21 cellular contexts compared by ENCODE assay signal in genomic region chr15:28931828-28932227, GRCh38. TPM values are rescaled to one million over a fixed set of nuclear protein-coding genes. Genes with fewer than 3 reads are reported as not detected.
DNase-seq lines count a peak whose midpoint lies in the region; ATAC-seq and TF ChIP-seq lines count a peak whose summit lies in the region.
"Had no signal": no experiment of that assay in that cellular context is flagged by ENCODE, and none has a peak within 500 bp of the region (broad histone marks: within the 10 kb centered on the region; RNA-seq: fewer than 3 reads in every experiment).

No MANE protein-coding gene starts in this region.

- H3K4me3 ChIP-seq in neuronal stem cell (ENCODE audit: low read length in 2 of 2) (no peak overlapping the region), right lobe of liver (no peak overlapping the region)
- H3K4me3 ChIP-seq: GM12878, GM23248 had no signal

- H3K4me1 ChIP-seq in neuronal stem cell (ENCODE audit: control insufficient read depth in 2 of 2, insufficient read depth in 1 of 2, low read depth in 1 of 2, low read length in 2 of 2) = no peaks in the 10 kb centered on the region
- no peaks in the 10 kb centered on the region for H3K4me1 ChIP-seq in right lobe of liver
- H3K4me1 ChIP-seq: Caco-2 had no signal

- TF ChIP-seq POLR2A in right lobe of liver (IDR thresholded peaks at IDR 0.05) = no peak

- H2BK15ac ChIP-seq in neuronal stem cell (ENCODE audit: low read length) = no peak overlapping the region

- no peak overlapping the region for H2BK5ac ChIP-seq in neuronal stem cell (ENCODE audit: low read length)

- no peak overlapping the region for H3K4me2 ChIP-seq in neuronal stem cell (ENCODE audit: insufficient read depth, low read length, poor library complexity, severe bottlenecking)

- H3K27me3 ChIP-seq in neuronal stem cell (ENCODE audit: control insufficient read depth in 3 of 3, insufficient read depth in 3 of 3, low read depth in 1 of 3, low read length in 3 of 3) (no peaks in the 10 kb centered on the region), right lobe of liver (no peaks in the 10 kb centered on the region)

- H3K4me1 Mint-ChIP-seq in activated naive CD8-positive, alpha-beta T cell treated with anti-CD3 and anti-CD28 coated beads, Interleukin-2, amount 10 ng/mL, durations not matched to agents 7 days and 5 days = peaks cover 35% of the 10 kb centered on the region
- no peaks in the 10 kb centered on the region for H3K4me1 Mint-ChIP-seq in progenitor cell of endocrine pancreas (ENCODE audit: low read depth)
- H3K4me1 Mint-ChIP-seq: IgD-negative memory B cell had no signal

- intact Hi-C loops in cardiac septum (cut with DNase I) (no loop called here), left ventricle myocardium superior (cut with micrococcal nuclease) (no loop called here), right lobe of liver (cut with DNase I) (no loop called here)

- no peak overlapping the region for H2BK12ac ChIP-seq in neuronal stem cell (ENCODE audit: low read length)

- no peak overlapping the region for H3K9ac ChIP-seq in neuronal stem cell (ENCODE audit: low read depth, low read length, poor library complexity)
- H3K9ac ChIP-seq: GM23248 had no signal

- H3K27ac ChIP-seq in neuronal stem cell (replicated peaks; ENCODE audit: low read length) (no peak overlapping the region), right lobe of liver (no peak overlapping the region)
- H3K27ac ChIP-seq: GM23248 had no signal

- no peaks in the 10 kb centered on the region for H3K27me3 Mint-ChIP-seq in activated naive CD8-positive, alpha-beta T cell treated with anti-CD3 and anti-CD28 coated beads, Interleukin-2, amount 10 ng/mL, durations not matched to agents 7 days and 5 days
- no peaks in the 10 kb centered on the region for H3K27me3 Mint-ChIP-seq in progenitor cell of endocrine pancreas

- peak overlapping the region; percentile 40 for H3K27ac Mint-ChIP-seq in activated naive CD8-positive, alpha-beta T cell treated with anti-CD3 and anti-CD28 coated beads, Interleukin-2, amount 10 ng/mL, durations not matched to agents 7 days and 5 days
- no peak overlapping the region for H3K27ac Mint-ChIP-seq in progenitor cell of endocrine pancreas
- H3K27ac Mint-ChIP-seq: CD4-positive, CD25-positive, alpha-beta regulatory T cell; HFFc6; IgD-negative memory B cell had no signal

- ATAC-seq in left ventricle myocardium superior = no peak
- ATAC-seq in activated naive CD8-positive, alpha-beta T cell treated with anti-CD3 and anti-CD28 coated beads, Interleukin-2, amount 10 ng/mL, durations not matched to agents 7 days and 5 days (ENCODE audit: low read depth) = no peak
- ATAC-seq in right lobe of liver = no peak
- ATAC-seq: GM12878, Right ventricle myocardium inferior had no signal

- DNase-seq in cardiac septum (ENCODE audit: low spot score) = peak; percentile 58
- DNase-seq in left ventricle myocardium superior = no peak
- no peak for DNase-seq in activated naive CD8-positive, alpha-beta T cell treated with anti-CD3 and anti-CD28 coated beads, Interleukin-2, amount 10 ng/mL, durations not matched to agents 7 days and 5 days
- DNase-seq in neuronal stem cell (ENCODE audit: low spot score) = no peak
- no peak for DNase-seq in progenitor cell of endocrine pancreas (ENCODE audit: low spot score, unreplicated experiment)
- DNase-seq in superior temporal gyrus (ENCODE audit: extremely low spot score) = no peak
- no peak for DNase-seq in right lobe of liver
- DNase-seq: Caco-2; CD4-positive, CD25-positive, alpha-beta regulatory T cell; DND-41; GM23248; H9; HFFc6; NCI-H1417; NCI-H1694 treated with DMSO at 0.1 percent for 48 hours; NCI-H446; NCI-H526; OCI-M1 had no signal

- peaks cover 6% of the 10 kb centered on the region for H3K79me1 ChIP-seq in neuronal stem cell (ENCODE audit: low read depth, low read length)

- H3K4ac ChIP-seq in neuronal stem cell (ENCODE audit: low read length) = no peak overlapping the region

- no CpG with 5 or more reads among the region's 4 CpGs for WGBS in neuronal stem cell (ENCODE audit: extremely low coverage in 2 of 2, insufficient read length in 2 of 2, insufficient replicate concordance in 1 of 2), 2 donors
- WGBS in right lobe of liver (ENCODE audit: insufficient coverage, low coverage, low lambda C conversion rate, missing lambda C conversion rate) = 58% methylated on average over 4 of the region's 4 CpGs

- H3K36me3 ChIP-seq in neuronal stem cell (replicated peaks in 1 of 2; ENCODE audit: control insufficient read depth in 2 of 2, insufficient read depth in 2 of 2, low read length in 2 of 2) = peaks cover under 1 to 44% of the 10 kb centered on the region in 2 donors
- H3K36me3 ChIP-seq in right lobe of liver = no peaks in the 10 kb centered on the region

- H3K18ac ChIP-seq in neuronal stem cell (ENCODE audit: low read length) = peak overlapping the region; percentile 30

- H2BK120ac ChIP-seq in neuronal stem cell (ENCODE audit: low read depth, low read length) = no peak overlapping the region

- H2AFZ ChIP-seq in neuronal stem cell (ENCODE audit: low read length) = no peak overlapping the region
- H2AFZ ChIP-seq: GM23248 had no signal

- H3K23ac ChIP-seq in neuronal stem cell (ENCODE audit: low read depth, low read length, poor library complexity) = no peak overlapping the region

- H2AK5ac ChIP-seq in neuronal stem cell (ENCODE audit: low read depth, low read length) = peak overlapping the region; percentile 47

- no peak overlapping the region for H4K8ac ChIP-seq in neuronal stem cell (ENCODE audit: low read depth, low read length)

- H4K91ac ChIP-seq in neuronal stem cell (ENCODE audit: low read depth, low read length, poor library complexity) = no peak overlapping the region

- H3K9me3 Mint-ChIP-seq in activated naive CD8-positive, alpha-beta T cell treated with anti-CD3 and anti-CD28 coated beads, Interleukin-2, amount 10 ng/mL, durations not matched to agents 7 days and 5 days = no peaks in the 10 kb centered on the region
- H3K9me3 Mint-ChIP-seq in progenitor cell of endocrine pancreas (ENCODE audit: low read depth) = no peaks in the 10 kb centered on the region
- H3K9me3 Mint-ChIP-seq: HFFc6 had no signal

- POLR2A ChIA-PET in activated naive CD8-positive, alpha-beta T cell treated with anti-CD3 and anti-CD28 coated beads, Interleukin-2, amount 10 ng/mL, durations not matched to agents 7 days and 5 days (lab: Charles Lee) = no interaction called here

- H3K9me3 ChIP-seq in neuronal stem cell (replicated peaks in 1 of 2; ENCODE audit: control insufficient read depth in 2 of 2, insufficient read depth in 1 of 2, low read depth in 1 of 2, low read length in 2 of 2) = peaks cover 5 to 17% of the 10 kb centered on the region in 2 donors
- H3K9me3 ChIP-seq in right lobe of liver = no peaks in the 10 kb centered on the region
- H3K9me3 ChIP-seq: Caco-2 had no signal

- H3K36me3 Mint-ChIP-seq in activated naive CD8-positive, alpha-beta T cell treated with anti-CD3 and anti-CD28 coated beads, Interleukin-2, amount 10 ng/mL, durations not matched to agents 7 days and 5 days = peaks cover 28% of the 10 kb centered on the region
- H3K36me3 Mint-ChIP-seq in progenitor cell of endocrine pancreas (ENCODE audit: insufficient read depth) = peaks cover 3% of the 10 kb centered on the region
- H3K36me3 Mint-ChIP-seq: IgD-negative memory B cell had no signal

- peak overlapping the region; percentile 97 for H3K14ac ChIP-seq in neuronal stem cell (ENCODE audit: low read length)

- H3K4me3 Mint-ChIP-seq in activated naive CD8-positive, alpha-beta T cell treated with anti-CD3 and anti-CD28 coated beads, Interleukin-2, amount 10 ng/mL, durations not matched to agents 7 days and 5 days = no peak overlapping the region
- H3K4me3 Mint-ChIP-seq in progenitor cell of endocrine pancreas (ENCODE audit: low read depth) = no peak overlapping the region
- H3K4me3 Mint-ChIP-seq: CD4-positive, CD25-positive, alpha-beta regulatory T cell; H9; HFFc6; IgD-negative memory B cell had no signal

- TF ChIP-seq CTCF in progenitor cell of endocrine pancreas (IDR thresholded peaks at IDR 0.05; ENCODE audit: unreplicated experiment) (no peak), right lobe of liver (IDR thresholded peaks at IDR 0.05) (no peak)

RNA-seq across cellular contexts. Expression of gene APBA2, which starts 46.1 kb away (rescaled TPM):
- total RNA-seq in cardiac septum (0.57 TPM), left ventricle myocardium superior (1.2 TPM), progenitor cell of endocrine pancreas (37.1 and 41.0 TPM in 2 replicates), right lobe of liver (under 1 TPM; 0.51 to 0.75 (median 0.69) TPM)
- 10 to 100 TPM; 65.1 to 66.0 TPM for total RNA-seq in activated naive CD8-positive, alpha-beta T cell treated with anti-CD3 and anti-CD28 coated beads, Interleukin-2, amount 10 ng/mL, durations not matched to agents 7 days and 5 days
- 30.6 TPM for polyA plus RNA-seq in neuronal stem cell (2013, experiment 1 of 2)
- 29.0 TPM for polyA plus RNA-seq in neuronal stem cell (2013, experiment 2 of 2)
- total RNA-seq: Caco-2 had no signal

Comparison
In these comparisons a context has a peak if more than half of its experiments do, and no peak if none do; other contexts are left out.
1. RNA of gene APBA2, which starts 46.1 kb away (total RNA-seq): 65.1 to 66.0 TPM in activated naive CD8-positive, alpha-beta T cell treated with anti-CD3 and anti-CD28 coated beads, Interleukin-2, amount 10 ng/mL, durations not matched to agents 7 days and 5 days and 37.1 to 41.0 TPM in progenitor cell of endocrine pancreas; 1.2 TPM in left ventricle myocardium superior (single experiment), 0.51 to 0.75 TPM in right lobe of liver and 0.57 TPM in cardiac septum (single experiment); every median in the first group is over 10 times any median in the second.